Comparison of ENCODE assay signal across 8 cellular contexts in the genomic region with DNA sequence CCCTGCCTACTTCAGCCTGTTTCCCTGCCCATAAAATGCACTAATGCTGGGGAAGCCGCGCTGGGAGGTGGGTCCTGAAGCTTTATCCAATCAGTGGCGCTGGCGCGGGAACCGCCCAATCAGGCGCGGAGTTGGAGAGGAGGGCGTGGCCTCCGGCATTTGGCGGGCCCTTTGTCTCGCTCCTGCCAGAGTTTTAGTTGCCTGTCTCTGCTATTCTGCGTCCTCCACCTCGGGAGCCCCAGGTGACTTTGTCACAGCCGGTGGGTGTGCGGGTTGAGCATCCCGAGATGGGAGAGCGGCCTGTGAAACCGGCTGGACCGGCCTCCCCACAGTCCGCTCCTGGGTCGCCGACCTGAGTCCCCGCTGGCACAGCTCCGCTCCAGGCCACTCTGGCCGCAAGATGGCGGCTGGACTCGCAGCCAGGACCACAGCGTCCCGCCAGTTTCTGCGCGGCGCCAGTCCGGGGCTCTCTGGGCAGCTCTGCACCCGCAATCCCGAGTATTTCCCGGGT. TPM values are rescaled to one million over a fixed set of nuclear protein-coding genes. Genes with fewer than 3 reads are reported as not detected.
A peak's percentile ranks its signal among the peaks of the same experiment; 100 is the strongest.
DNase-seq lines count a peak whose midpoint lies in the region; ATAC-seq and TF ChIP-seq lines count a peak whose summit lies in the region.

No MANE protein-coding gene starts in this region.

- no peaks in the 10 kb centered on the region for H3K36me3 ChIP-seq in adipocyte (ENCODE audit: control insufficient read depth, insufficient read depth, low read length, severe bottlenecking)
- H3K36me3 ChIP-seq in right atrium auricular region, result no peaks in the 10 kb centered on the region
- no peaks in the 10 kb centered on the region for H3K36me3 ChIP-seq in thyroid gland
- H3K36me3 ChIP-seq in PC-3 (ENCODE audit: low read depth, low read length), result no peaks in the 10 kb centered on the region

- H3K27ac Mint-ChIP-seq in progenitor cell of endocrine pancreas, result peak overlapping the region; percentile 98

- H3K36me3 Mint-ChIP-seq in progenitor cell of endocrine pancreas (ENCODE audit: insufficient read depth), result peaks cover 1% of the 10 kb centered on the region

- TF ChIP-seq POLR2A in thyroid gland (IDR thresholded peaks at IDR 0.05), result no peak

- no peaks in the 10 kb centered on the region for H3K4me1 ChIP-seq in adipocyte (ENCODE audit: control insufficient read depth, insufficient read depth, low read length)
- peaks cover 0 to 12% of the 10 kb centered on the region in 2 donors for H3K4me1 ChIP-seq in right atrium auricular region
- peaks cover 4 to 7% of the 10 kb centered on the region in 2 donors for H3K4me1 ChIP-seq in thyroid gland
- no peaks in the 10 kb centered on the region for H3K4me1 ChIP-seq in PC-3 (ENCODE audit: insufficient read depth, low read length)

- H3K79me2 ChIP-seq in PC-3 (ENCODE audit: low read length), result no peaks in the 10 kb centered on the region

- ATAC-seq in GM18909 (IDR thresholded peaks at IDR 0.05; ENCODE audit: poor library complexity, unreplicated experiment) (peak; percentile 80), PC-3 (no peak)

- H3F3A ChIP-seq in PC-3 (ENCODE audit: low read length, unreplicated experiment), result no peaks in the 10 kb centered on the region

- no peaks in the 10 kb centered on the region for H3K27me3 Mint-ChIP-seq in progenitor cell of endocrine pancreas

- 0 to 1% methylated on average over 11 to 32 of the region's 37 CpGs for WGBS in thyroid gland, 2 donors

- BruUV-seq in PC-3 (replicated peaks; lab: Mats Ljungman, UMichigan), result no TSS peak

- H3K4me2 ChIP-seq in PC-3 (ENCODE audit: low read length), result no peak overlapping the region

- H3K9me3 ChIP-seq in adipocyte (ENCODE audit: control insufficient read depth, low read length) (no peaks in the 10 kb centered on the region), right atrium auricular region (no peaks in the 10 kb centered on the region), thyroid gland (no peaks in the 10 kb centered on the region), PC-3 (ENCODE audit: low read length) (0 out of 2 replicates have a peak, but pooled peaks cover 5% of the 10 kb centered on the region)

- intact Hi-C loops in thyroid gland (cut with DNase I) (no loop called here), PC-3 (cut with micrococcal nuclease) (no loop called here)

- CTCF ChIA-PET in PC-3 (lab: Charles Lee), result no interaction called here

- no peaks in the 10 kb centered on the region for H4K20me1 ChIP-seq in PC-3 (ENCODE audit: low read length)

- no peak overlapping the region for H3K9ac ChIP-seq in adipocyte (ENCODE audit: low read length)
- no peak overlapping the region for H3K9ac ChIP-seq in PC-3 (ENCODE audit: low read length)

- H3K27ac ChIP-seq in right atrium auricular region (no peak overlapping the region), thyroid gland (no peak overlapping the region), PC-3 (ENCODE audit: low read length) (no peak overlapping the region)

- DNase-seq in SKM-1 (lab: John Stamatoyannopoulos, UW; ENCODE audit: unreplicated experiment), result peak; percentile 38
- peak; percentile 24 for DNase-seq in adipocyte (ENCODE audit: low read depth)
- DNase-seq in right atrium auricular region (ENCODE audit: low spot score), result peak; percentile 88
- peak; percentile 90 for DNase-seq in progenitor cell of endocrine pancreas (ENCODE audit: low spot score, unreplicated experiment)
- peak; percentile 85 to 88 for DNase-seq in thyroid gland
- no peak for DNase-seq in NCI-H2107 treated with DMSO at 0.1 percent for 48 hours (lab: John Stamatoyannopoulos, UW; ENCODE audit: unreplicated experiment)
- DNase-seq in PC-3, result no peak

- no peaks in the 10 kb centered on the region for H3K27me3 ChIP-seq in adipocyte (replicated peaks; ENCODE audit: control insufficient read depth, insufficient read depth, low read length)
- no peaks in the 10 kb centered on the region for H3K27me3 ChIP-seq in right atrium auricular region
- no peaks in the 10 kb centered on the region for H3K27me3 ChIP-seq in thyroid gland
- H3K27me3 ChIP-seq in PC-3 (ENCODE audit: low read length), result no peaks in the 10 kb centered on the region

- peak overlapping the region; percentile 77 for H3K4me3 ChIP-seq in adipocyte (ENCODE audit: low read length)
- peak overlapping the region; percentile 11 to 60 for H3K4me3 ChIP-seq in right atrium auricular region
- peak overlapping the region in 1 of 3 donors; percentile 31 for H3K4me3 ChIP-seq in thyroid gland (replicated peaks in 1 of 3)
- H3K4me3 ChIP-seq in PC-3 (ENCODE audit: low read length), result no peak overlapping the region

- H2AFZ ChIP-seq in PC-3 (ENCODE audit: low read length), result no peak overlapping the region

- peaks cover 10% of the 10 kb centered on the region for H3K9me3 Mint-ChIP-seq in progenitor cell of endocrine pancreas (ENCODE audit: low read depth)

- H3K4me3 Mint-ChIP-seq in progenitor cell of endocrine pancreas (ENCODE audit: low read depth), result peak overlapping the region; percentile 85

- no peaks in the 10 kb centered on the region for H3K9me2 ChIP-seq in PC-3 (replicated peaks; ENCODE audit: low read length)

- peak in 1 of 2 donors; percentile 56 for TF ChIP-seq CTCF in right atrium auricular region (IDR thresholded peaks at IDR 0.05)
- TF ChIP-seq CTCF in progenitor cell of endocrine pancreas (IDR thresholded peaks at IDR 0.05; ENCODE audit: unreplicated experiment), result peak; percentile 27
- no peak for TF ChIP-seq CTCF in thyroid gland (IDR thresholded peaks at IDR 0.05)
- TF ChIP-seq CTCF in PC-3 (conservative IDR thresholded peaks at IDR 0.05; ENCODE audit: low read depth, low read length), result no peak

- POLR2A ChIA-PET in PC-3 (lab: Charles Lee; ENCODE audit: unreplicated experiment), result no interaction called here

- H3K4me1 Mint-ChIP-seq in progenitor cell of endocrine pancreas (ENCODE audit: low read depth), result peaks cover 12% of the 10 kb centered on the region

RNA-seq across cellular contexts. Expression of gene ZNF429, which starts 30.7 kb away (rescaled TPM):
- total RNA-seq in right atrium auricular region (1 to 10 TPM; 7.2 to 9.8 TPM), progenitor cell of endocrine pancreas (29.7 and 31.7 TPM in 2 replicates), thyroid gland (10 to 100 TPM; 21.4 to 41.5 (median 36.6) TPM), PC-3 (2014; rRNA removed) (0.66 and 5.2 TPM in 2 replicates)

Comparison
In these comparisons a context has a peak if more than half of its experiments do, and no peak if none do; other contexts are left out.
1. DNase-seq: peak in SKM-1 (single experiment), adipocyte (single experiment), right atrium auricular region (single experiment), progenitor cell of endocrine pancreas (single experiment) and thyroid gland (2 of 2); none in NCI-H2107 treated with DMSO at 0.1 percent for 48 hours (single experiment) and PC-3 (single experiment).